In the genomic region with DNA sequence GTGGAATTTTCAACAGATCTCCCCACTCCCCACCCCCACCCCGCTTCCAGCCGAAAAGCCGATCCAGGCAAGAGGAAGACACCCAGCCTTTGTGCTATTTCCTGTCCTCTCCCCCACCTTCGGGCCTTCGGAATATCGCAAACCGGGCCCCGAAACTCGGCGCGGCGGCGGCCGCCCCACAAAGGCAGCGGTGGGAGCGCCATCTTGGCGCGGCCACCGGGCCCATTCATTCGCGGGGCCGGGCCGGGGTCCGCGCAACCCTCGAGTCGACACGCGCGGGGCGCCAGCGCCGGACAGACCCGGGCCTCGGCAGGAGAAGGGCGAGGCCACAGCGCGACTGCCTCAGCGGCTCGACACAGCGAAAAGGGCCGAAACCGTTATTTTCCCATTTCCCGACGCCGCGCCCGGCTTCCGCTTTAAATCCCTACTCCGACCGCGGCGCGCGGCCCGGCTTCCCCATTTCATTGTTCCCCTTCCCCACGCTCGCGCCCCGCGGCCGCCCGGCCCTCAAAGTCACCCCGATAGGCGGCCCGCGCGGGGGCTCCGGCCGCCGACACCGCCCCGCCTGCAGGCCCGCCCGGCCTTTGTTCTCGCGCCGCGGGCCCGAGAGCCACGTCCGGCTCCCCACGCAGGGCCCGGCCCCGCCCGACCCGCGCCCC, we compare ENCODE assay signal across 8 cellular contexts. TPM values are rescaled to one million over a fixed set of nuclear protein-coding genes. Genes with fewer than 3 reads are reported as not detected.
A peak's percentile ranks its signal among the peaks of the same experiment; 100 is the strongest.
DNase-seq lines count a peak whose midpoint lies in the region; ATAC-seq, FAIRE-seq and TF ChIP-seq lines count a peak whose summit lies in the region.

No MANE protein-coding gene starts in this region.

- no peaks in the 10 kb centered on the region for H3K36me3 ChIP-seq in small intestine (ENCODE audit: control insufficient read depth in 2 of 2, insufficient read depth in 2 of 2, low read length in 2 of 2)

- peaks cover 8 to 10% of the 10 kb centered on the region in 2 donors for H3K4me1 ChIP-seq in small intestine (ENCODE audit: control insufficient read depth in 2 of 2, insufficient read depth in 1 of 2, low read depth in 1 of 2, low read length in 1 of 2)

- H3K27me3 ChIP-seq in small intestine (ENCODE audit: control insufficient read depth in 2 of 2, insufficient read depth in 2 of 2, low read length in 2 of 2), result no peaks in the 10 kb centered on the region

- WGBS in small intestine, 3 donors, result 0 to 1% (median 0%) methylated on average over 30 to 88 of the region's 88 CpGs

- in situ Hi-C loops in astrocyte of the spinal cord (cut with HindIII; ENCODE audit: low sequenced_read_pairs), result no loop called here

- no peaks in the 10 kb centered on the region for H3K9me3 ChIP-seq in small intestine (ENCODE audit: control insufficient read depth, low read depth)

- ATAC-seq in GM18909 (IDR thresholded peaks at IDR 0.05; ENCODE audit: poor library complexity, unreplicated experiment) (peak; percentile 42), HG03196 (IDR thresholded peaks at IDR 0.05; ENCODE audit: unreplicated experiment) (peak; percentile 27)

- DNase-seq in AG08396 (ENCODE audit: low spot score) (peak; percentile 73), SKM-1 (lab: John Stamatoyannopoulos, UW; ENCODE audit: unreplicated experiment) (peak; percentile 33), astrocyte of the spinal cord (ENCODE audit: low read depth, low spot score) (no peak), small intestine (no peak), cortex of kidney (lab: John Stamatoyannopoulos, UW) (no peak)

- FAIRE-seq in small intestine (lab: Jason Lieb, UNC), result no peak

- H3K4me3 ChIP-seq in astrocyte of the spinal cord (ENCODE audit: low read depth, low read length), result peak overlapping the region; percentile 80
- H3K4me3 ChIP-seq in iPS-11a (ENCODE audit: low read depth, low read length), result peak overlapping the region; percentile 97
- peak overlapping the region; percentile 90 to 97 for H3K4me3 ChIP-seq in small intestine (ENCODE audit: low read depth in 1 of 2, low read length in 2 of 2)

- peak overlapping the region; percentile 93 to 94 for H3K27ac ChIP-seq in small intestine (ENCODE audit: low read depth in 1 of 2, low read length in 1 of 2)

- no peak for TF ChIP-seq CTCF in astrocyte of the spinal cord (IDR thresholded peaks at IDR 0.05; ENCODE audit: low read depth, low read length)

RNA-seq across cellular contexts. Expression of gene GNB1, which starts 0.9 kb away (rescaled TPM):
- polyA plus RNA-seq in small intestine, result 100 to 1,000 TPM; 169 to 214 (median 175) TPM

RNA-seq across cellular contexts. Expression of gene CALML6, which starts 25.1 kb away (rescaled TPM):
- polyA plus RNA-seq in small intestine, result under 1 TPM in 1 of 3 donors, not detected in 2; 0.18 TPM

RNA-seq across cellular contexts. Expression of gene TMEM52, which starts 29.1 kb away (rescaled TPM):
- polyA plus RNA-seq in small intestine, result 1 to 10 TPM; 4.1 to 6.3 (median 4.6) TPM

Comparison
In these comparisons a context has a peak if more than half of its experiments do, and no peak if none do; other contexts are left out.
1. DNase-seq: peak in AG08396 (single experiment) and SKM-1 (single experiment); none in astrocyte of the spinal cord (single experiment), small intestine (single experiment) and cortex of kidney (single experiment).
2. Peak in every context shown above with its lines, with median percentiles within 50 percentile points of each other: H3K4me3 ChIP-seq.